ENCODE assay signal across 25 cellular contexts in genomic region chrX:15293471-15293870, GRCh38. TPM values are rescaled to one million over a fixed set of nuclear protein-coding genes. Genes with fewer than 3 reads are reported as not detected.
DNase-seq lines count a peak whose midpoint lies in the region; ATAC-seq and TF ChIP-seq lines count a peak whose summit lies in the region.
"Had no signal": no experiment of that assay in that cellular context is flagged by ENCODE, and none has a peak within 500 bp of the region (broad histone marks: within the 10 kb centered on the region; RNA-seq: fewer than 3 reads in every experiment).

No MANE protein-coding gene starts in this region.

- H3K4me3 ChIP-seq in CD8-positive, alpha-beta T cell (ENCODE audit: low read depth, low read length): no peak overlapping the region
- H3K4me3 ChIP-seq: BLaER1 treated with 17β-estradiol and CSF1 and Interleukin-3, amounts not matched to agents 10 nM and 100 nM; GM12878; GM23248; K562 had no signal

- POLR2A ChIA-PET in CD8-positive, alpha-beta T cell (lab: Charles Lee): no interaction called here

- no peaks in the 10 kb centered on the region for H3K9me3 Mint-ChIP-seq in CD8-positive, alpha-beta T cell
- H3K9me3 Mint-ChIP-seq: CD8-positive, alpha-beta memory T cell had no signal

- H3K9me3 ChIP-seq in CD8-positive, alpha-beta T cell (ENCODE audit: low read length): no peaks in the 10 kb centered on the region
- H3K9me3 ChIP-seq: SK-N-SH had no signal

- no peaks in the 10 kb centered on the region for H3K27me3 Mint-ChIP-seq in CD8-positive, alpha-beta T cell (ENCODE audit: low read depth)

- H3K4me1 Mint-ChIP-seq in CD8-positive, alpha-beta T cell (ENCODE audit: low read depth): no peaks in the 10 kb centered on the region
- H3K4me1 Mint-ChIP-seq: CD8-positive, alpha-beta memory T cell; H9 had no signal

- H3K36me3 ChIP-seq in CD8-positive, alpha-beta T cell (ENCODE audit: insufficient read depth, low read length): no peaks in the 10 kb centered on the region
- H3K36me3 ChIP-seq: BLaER1 treated with 17β-estradiol and CSF1 and Interleukin-3, amounts not matched to agents 10 nM and 100 nM had no signal

- intact Hi-C loops in CD8-positive, alpha-beta T cell (cut with DNase I, micrococcal nuclease): no loop called here

- no peak for TF ChIP-seq CTCF in VCaP (conservative IDR thresholded peaks at IDR 0.05)
- TF ChIP-seq CTCF in CD8-positive, alpha-beta T cell (IDR thresholded peaks at IDR 0.05): no peak

- H3K27me3 ChIP-seq in CD8-positive, alpha-beta T cell (ENCODE audit: insufficient read depth, low read length): no peaks in the 10 kb centered on the region

- no peak overlapping the region for H3K4me3 Mint-ChIP-seq in CD8-positive, alpha-beta T cell
- H3K4me3 Mint-ChIP-seq: CD8-positive, alpha-beta memory T cell; H9 had no signal

- peak; percentile 64 for DNase-seq in HCEC 1CT
- peak; percentile 1 for DNase-seq in OCI-M1 (lab: John Stamatoyannopoulos, UW)
- peak; percentile 37 for DNase-seq in myocyte (ENCODE audit: low read depth)
- DNase-seq in CD8-positive, alpha-beta T cell: no peak
- DNase-seq in T1000 (lab: John Stamatoyannopoulos, UW): no peak
- no peak for DNase-seq in G401 (ENCODE audit: low spot score)
- DNase-seq: ACHN; Calu3; CD8-positive, alpha-beta memory T cell; DMS53; GM23248; H9; NCI-H1105 treated with DMSO at 0.1 percent for 48 hours; NCI-H1694; NCI-H2081 treated with DMSO at 0.1 percent for 48 hours; NCI-H446 treated with DMSO at 0.1 percent for 48 hours; NCI-H526 treated with DMSO at 0.1 percent for 48 hours; RPMI8226; SHP77 treated with DMSO at 0.1 percent for 48 hours; SK-N-SH had no signal

- H3K27ac ChIP-seq in VCaP: peak overlapping the region; percentile 75
- H3K27ac ChIP-seq in CD8-positive, alpha-beta T cell (ENCODE audit: low read depth, low read length): no peak overlapping the region
- H3K27ac ChIP-seq: BLaER1 treated with 17β-estradiol and CSF1 and Interleukin-3, amounts not matched to agents 10 nM and 100 nM; GM23248 had no signal

- H3K36me3 Mint-ChIP-seq in CD8-positive, alpha-beta T cell: no peaks in the 10 kb centered on the region
- H3K36me3 Mint-ChIP-seq: CD8-positive, alpha-beta memory T cell had no signal

- ATAC-seq in CD8-positive, alpha-beta T cell: no peak
- ATAC-seq: GM12878, HepG2, K562 had no signal

- no peaks in the 10 kb centered on the region for H3K4me1 ChIP-seq in CD8-positive, alpha-beta T cell (ENCODE audit: insufficient read depth, low read length)

- no peak overlapping the region for H3K27ac Mint-ChIP-seq in CD8-positive, alpha-beta T cell
- H3K27ac Mint-ChIP-seq: CD8-positive, alpha-beta memory T cell; H9 had no signal

- CTCF ChIA-PET in CD8-positive, alpha-beta T cell (lab: Charles Lee): no interaction called here

- in situ Hi-C loops in G401 (cut with HindIII; ENCODE audit: low sequenced_read_pairs): no loop called here

RNA-seq across cellular contexts. Expression of gene ASB11, which starts 22.0 kb away (rescaled TPM):
- 0.52 and 5.8 TPM in 2 replicates for total RNA-seq in myocyte
- polyA plus RNA-seq in myocyte (2012): not detected
- total RNA-seq in CD8-positive, alpha-beta T cell: not detected
- total RNA-seq in G401 (2014; rRNA removed; shearing (Covaris generic)): not detected in 2 replicates
- total RNA-seq: Calu3; CD8-positive, alpha-beta memory T cell; GM12878; GM23248; H9; HepG2; K562 had no signal
- polyA plus RNA-seq: CD8-positive, alpha-beta memory T cell; GM12878; GM23248; HepG2; K562; SK-N-SH had no signal

RNA-seq across cellular contexts. Expression of gene ASB9, which starts 23.6 kb away (rescaled TPM):
- total RNA-seq in myocyte: 0.70 and 1.1 TPM in 2 replicates
- polyA plus RNA-seq in myocyte (2012): 0.13 TPM
- total RNA-seq in CD8-positive, alpha-beta T cell: not detected
- total RNA-seq in G401 (2014; rRNA removed; shearing (Covaris generic)): 1.9 TPM in 1 of 2 replicates, not detected in the other
- total RNA-seq: H9 had no signal
- polyA plus RNA-seq: GM23248 had no signal

RNA-seq across cellular contexts. Expression of gene PIGA, which starts 41.9 kb away (rescaled TPM):
- total RNA-seq in myocyte: 5.0 and 7.5 TPM in 2 replicates
- 2.0 TPM for polyA plus RNA-seq in myocyte (2012)
- 100 to 1,000 TPM; 135 to 143 TPM for total RNA-seq in CD8-positive, alpha-beta T cell
- 12.2 and 24.3 TPM in 2 replicates for total RNA-seq in G401 (2014; rRNA removed; shearing (Covaris generic))

Comparison
In these comparisons a context has a peak if more than half of its experiments do, and no peak if none do; other contexts are left out.
1. DNase-seq: peak in HCEC 1CT (single experiment), OCI-M1 (single experiment) and myocyte (single experiment); none in CD8-positive, alpha-beta T cell (0 of 7), T1000 (single experiment) and G401 (single experiment).